21 cellular contexts compared by ENCODE assay signal in the genomic region with DNA sequence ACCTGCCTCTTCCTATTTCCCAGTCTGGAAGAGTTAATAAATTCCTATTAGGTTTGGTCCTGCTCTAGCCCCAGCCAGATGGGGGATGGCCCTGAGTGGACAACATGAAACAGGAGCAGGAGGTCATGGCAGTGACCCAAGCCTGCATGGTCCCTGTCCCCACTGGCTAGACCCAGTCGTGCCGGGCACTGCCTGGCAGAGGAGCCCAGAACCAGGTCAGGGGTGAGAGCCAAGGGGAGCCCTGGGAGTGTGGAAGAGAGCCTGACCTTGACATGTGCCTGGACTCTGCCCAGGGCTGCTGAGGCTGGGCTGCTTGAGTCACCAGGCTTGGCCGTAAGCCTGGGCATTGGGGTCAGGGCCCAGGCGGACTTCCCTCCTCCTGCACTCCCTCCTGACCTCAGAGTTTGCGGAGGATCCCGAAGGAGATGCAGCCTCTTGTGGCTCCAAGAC. TPM values are rescaled to one million over a fixed set of nuclear protein-coding genes. Genes with fewer than 3 reads are reported as not detected.
DNase-seq lines count a peak whose midpoint lies in the region; ATAC-seq and TF ChIP-seq lines count a peak whose summit lies in the region.
"Had no signal": no experiment of that assay in that cellular context is flagged by ENCODE, and none has a peak within 500 bp of the region (broad histone marks: within the 10 kb centered on the region; RNA-seq: fewer than 3 reads in every experiment).

No MANE protein-coding gene starts in this region.

- TF ChIP-seq EP300 in gastroesophageal sphincter (IDR thresholded peaks at IDR 0.05): no peak

- no peak overlapping the region for H2AFZ ChIP-seq in PC-3 (ENCODE audit: low read length)
- H2AFZ ChIP-seq in osteoblast (ENCODE audit: low read length): no peak overlapping the region

- CTCF ChIA-PET in PC-3 (lab: Charles Lee): no interaction called here

- no CpG with 5 or more reads among the region's 6 CpGs for WGBS in gastroesophageal sphincter (ENCODE audit: low coverage in 1 of 2), 2 donors

- H3K4me3 ChIP-seq in PC-3 (ENCODE audit: low read length) (no peak overlapping the region), gastroesophageal sphincter (no peak overlapping the region), osteoblast (ENCODE audit: insufficient read depth, low read length) (no peak overlapping the region)
- H3K4me3 ChIP-seq: breast epithelium, SJCRH30, suprapubic skin had no signal

- no peak overlapping the region for H3K9ac ChIP-seq in PC-3 (ENCODE audit: low read length)

- no peaks in the 10 kb centered on the region for H4K20me1 ChIP-seq in PC-3 (ENCODE audit: low read length)
- no peaks in the 10 kb centered on the region for H4K20me1 ChIP-seq in osteoblast (ENCODE audit: insufficient read depth, low read length)

- TF ChIP-seq CTCF in AG09319 (IDR thresholded peaks at IDR 0.05; ENCODE audit: low read depth, low read length): no peak
- no peak for TF ChIP-seq CTCF in PC-3 (conservative IDR thresholded peaks at IDR 0.05; ENCODE audit: low read depth, low read length)
- TF ChIP-seq CTCF in gastroesophageal sphincter (IDR thresholded peaks at IDR 0.05): no peak
- TF ChIP-seq CTCF in osteoblast (IDR thresholded peaks at IDR 0.05; ENCODE audit: extremely low read depth, low read depth, low read length): no peak

- no peaks in the 10 kb centered on the region for H3K36me3 ChIP-seq in PC-3 (ENCODE audit: low read depth, low read length)
- no peaks in the 10 kb centered on the region for H3K36me3 ChIP-seq in gastroesophageal sphincter
- no peaks in the 10 kb centered on the region for H3K36me3 ChIP-seq in osteoblast (ENCODE audit: insufficient read depth, low read length)
- H3K36me3 ChIP-seq: BE2C, breast epithelium, neutrophil, SJCRH30, suprapubic skin had no signal

- H3K27me3 ChIP-seq in PC-3 (ENCODE audit: low read length) (peaks cover 20% of the 10 kb centered on the region), gastroesophageal sphincter (peaks cover 74% of the 10 kb centered on the region), osteoblast (ENCODE audit: insufficient read depth, low read length) (peaks cover 34% of the 10 kb centered on the region)
- H3K27me3 ChIP-seq: SJCRH30 had no signal

- peak; percentile 55 for ATAC-seq in PC-3
- peak; percentile 58 for ATAC-seq in gastroesophageal sphincter
- no peak for ATAC-seq in HG02970 (IDR thresholded peaks at IDR 0.05; ENCODE audit: low FRiP score, unreplicated experiment)
- ATAC-seq in HG03520 (IDR thresholded peaks at IDR 0.05; ENCODE audit: unreplicated experiment): no peak

- intact Hi-C loops in PC-3 (cut with micrococcal nuclease): no loop called here

- POLR2A ChIA-PET in PC-3 (lab: Charles Lee; ENCODE audit: unreplicated experiment): interaction anchor here (0.6 kb wide), 1 partner anchor 28 kb away, joined by 6 read pairs; no protein-coding TSS in a partner anchor

- no peaks in the 10 kb centered on the region for H3K9me2 ChIP-seq in PC-3 (replicated peaks; ENCODE audit: low read length)

- H3K27ac ChIP-seq in PC-3 (ENCODE audit: low read length) (no peak overlapping the region), gastroesophageal sphincter (no peak overlapping the region), osteoblast (ENCODE audit: low read depth, low read length) (no peak overlapping the region)
- H3K27ac ChIP-seq: breast epithelium, neutrophil, SJCRH30, suprapubic skin had no signal

- no peak for TF ChIP-seq POLR2A in gastroesophageal sphincter (IDR thresholded peaks at IDR 0.05)

- H3K4me1 ChIP-seq in PC-3 (ENCODE audit: insufficient read depth, low read length): no peaks in the 10 kb centered on the region
- peaks cover 0 to 31% (median 8%) of the 10 kb centered on the region in 3 donors for H3K4me1 ChIP-seq in gastroesophageal sphincter
- peaks cover 10% of the 10 kb centered on the region for H3K4me1 ChIP-seq in osteoblast (ENCODE audit: insufficient read depth, low read length)
- H3K4me1 ChIP-seq: BE2C, breast epithelium, SJCRH30 had no signal

- H3F3A ChIP-seq in PC-3 (ENCODE audit: low read length, unreplicated experiment): no peaks in the 10 kb centered on the region

- no TSS peak for BruUV-seq in PC-3 (replicated peaks; lab: Mats Ljungman, UMichigan)

- H3K9me3 ChIP-seq in PC-3 (ENCODE audit: low read length) (no peaks in the 10 kb centered on the region), gastroesophageal sphincter (no peaks in the 10 kb centered on the region), osteoblast (ENCODE audit: low read depth, low read length) (no peaks in the 10 kb centered on the region)
- H3K9me3 ChIP-seq: BE2C, breast epithelium, neutrophil, SJCRH30, suprapubic skin had no signal

- DNase-seq in AG09319 (ENCODE audit: extremely low read depth, low read depth) (peak; percentile 25), PC-3 (no peak), osteoblast (ENCODE audit: insufficient read length, low spot score, missing footprints) (peak; percentile 100), CD1c-positive myeloid dendritic cell (ENCODE audit: extremely low spot score) (no peak)
- DNase-seq in stimulated activated naive CD4-positive, alpha-beta T cell (lab: John Stamatoyannopoulos, UW): no peak
- DNase-seq: activated B cell treated with CpG ODN at 0.5 μM for 24 hours; BE2C; H7; kidney; MM.1S; NCI-H446 treated with DMSO at 0.1 percent for 48 hours; SJCRH30; stimulated activated CD4-positive, alpha-beta T cell treated with anti-CD3 and anti-CD28 coated beads, Interleukin-4, amount 100 ng/mL, for 4 hours had no signal

- H3K79me2 ChIP-seq in PC-3 (ENCODE audit: low read length) (no peaks in the 10 kb centered on the region), osteoblast (ENCODE audit: insufficient read depth, low read length) (no peaks in the 10 kb centered on the region)

- H3K4me2 ChIP-seq in PC-3 (ENCODE audit: low read length) (no peak overlapping the region), osteoblast (ENCODE audit: insufficient read depth, low read length) (no peak overlapping the region)

RNA-seq across cellular contexts. Expression of a gene that starts 3.6 kb away (rescaled TPM):
- not detected in 2 replicates for total RNA-seq in PC-3 (2014; rRNA removed)
- total RNA-seq in gastroesophageal sphincter: not detected
- total RNA-seq in osteoblast: not detected in 2 replicates
- total RNA-seq: activated B cell treated with CpG ODN at 0.5 μM for 24 hours; activated T-helper 1 cell treated with anti-CD3 and anti-CD28 coated beads, Interleukin-12 subunit alpha, Interleukin-12 subunit beta, Interleukin-2, Interleukin-4 antibody, amounts not matched to agents 30 ng/mL and 10 ng/mL and 1 ng/mL, durations not matched to agents 14 hours and 24 hours and 36 hours; breast epithelium; epithelial cell of proximal tubule; H7; kidney; SJCRH30; suprapubic skin had no signal

RNA-seq across cellular contexts. Expression of a gene that starts 9.5 kb away (rescaled TPM):
- total RNA-seq in PC-3 (2014; rRNA removed): not detected in 2 replicates
- not detected for total RNA-seq in gastroesophageal sphincter
- total RNA-seq in osteoblast: not detected in 2 replicates
- total RNA-seq: activated B cell treated with CpG ODN at 0.5 μM for 24 hours; activated T-helper 1 cell treated with anti-CD3 and anti-CD28 coated beads, Interleukin-12 subunit alpha, Interleukin-12 subunit beta, Interleukin-2, Interleukin-4 antibody, amounts not matched to agents 30 ng/mL and 10 ng/mL and 1 ng/mL, durations not matched to agents 14 hours and 24 hours and 36 hours; epithelial cell of proximal tubule; kidney; SJCRH30 had no signal

RNA-seq across cellular contexts. Expression of a gene that starts 35.1 kb away (rescaled TPM):
- total RNA-seq in PC-3 (2014; rRNA removed): 182 and 280 TPM in 2 replicates
- 10 to 100 TPM; 67.3 to 80.8 (median 72.7) TPM for total RNA-seq in gastroesophageal sphincter
- 20.6 and 21.0 TPM in 2 replicates for total RNA-seq in osteoblast

RNA-seq across cellular contexts. Expression of a gene that starts 37.5 kb away (rescaled TPM):
- total RNA-seq in PC-3 (2014; rRNA removed) (1.6 TPM in 1 of 2 replicates, not detected in the other), gastroesophageal sphincter (under 1 TPM in 1 of 4 donors, not detected in 3; 0.54 TPM), osteoblast (0.29 TPM in 1 of 2 replicates, not detected in the other)
- total RNA-seq: breast epithelium, epithelial cell of proximal tubule, H7, kidney had no signal

Comparison
In these comparisons a context has a peak if more than half of its experiments do, and no peak if none do; other contexts are left out.
1. DNase-seq: peak in AG09319 (single experiment) and osteoblast (single experiment); none in PC-3 (single experiment), CD1c-positive myeloid dendritic cell (single experiment) and stimulated activated naive CD4-positive, alpha-beta T cell (0 of 6).
2. ATAC-seq: peak in PC-3 (single experiment) and gastroesophageal sphincter (single experiment); none in HG02970 (single experiment) and HG03520 (single experiment).